Comparison of ENCODE assay signal across 15 cellular contexts in the genomic region with DNA sequence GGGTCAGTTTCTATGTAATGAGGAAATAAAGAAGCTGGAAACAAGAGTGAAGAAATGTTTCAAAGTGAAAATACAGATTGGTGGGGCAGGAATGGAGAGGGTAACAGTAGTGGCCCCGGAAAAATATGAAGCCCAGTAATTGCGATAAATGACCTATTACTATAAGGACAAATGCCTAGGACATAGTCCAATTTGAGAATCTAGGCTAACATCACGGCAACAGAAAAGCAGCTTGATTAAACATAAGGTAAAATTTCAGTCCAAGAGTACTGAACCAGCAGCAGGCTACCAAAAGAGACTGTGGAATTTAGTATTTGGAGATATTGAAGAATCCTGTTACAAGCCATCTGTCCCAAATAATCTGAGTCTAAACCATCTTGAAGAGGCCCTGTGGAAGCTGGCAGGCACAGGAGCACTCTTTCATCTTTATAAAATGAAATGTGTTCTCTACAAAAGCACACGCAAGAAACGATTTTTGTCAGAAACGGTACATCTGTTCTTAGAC. TPM values are rescaled to one million over a fixed set of nuclear protein-coding genes. Genes with fewer than 3 reads are reported as not detected.
A peak's percentile ranks its signal among the peaks of the same experiment; 100 is the strongest.
DNase-seq lines count a peak whose midpoint lies in the region; ATAC-seq and TF ChIP-seq lines count a peak whose summit lies in the region.
"Had no signal": no experiment of that assay in that cellular context is flagged by ENCODE, and none has a peak within 500 bp of the region (broad histone marks: within the 10 kb centered on the region; RNA-seq: fewer than 3 reads in every experiment).

No MANE protein-coding gene starts in this region.

- peaks cover 78 to 96% (median 89%) of the 10 kb centered on the region in 3 donors for H3K4me1 Mint-ChIP-seq in naive B cell

- H3K36me3 ChIP-seq in adrenal gland (replicated peaks in 1 of 2): no peaks in the 10 kb centered on the region
- H3K36me3 ChIP-seq: suprapubic skin had no signal

- no peak for ATAC-seq in naive B cell (ENCODE audit: low read depth in 2 of 2)
- ATAC-seq in GM18502 (IDR thresholded peaks at IDR 0.05; ENCODE audit: poor library complexity, unreplicated experiment): no peak
- ATAC-seq: gastroesophageal sphincter had no signal

- peak; percentile 67 for DNase-seq in DMS 273 treated with DMSO at 0.1 percent for 48 hours (lab: John Stamatoyannopoulos, UW)
- no peak for DNase-seq in adrenal gland
- no peak for DNase-seq in naive B cell
- DNase-seq in HPDE6-E6E7 (ENCODE audit: extremely low spot score): no peak
- no peak for DNase-seq in DMS79 treated with DMSO at 0.1 percent for 48 hours (lab: John Stamatoyannopoulos, UW)
- DNase-seq: activated gamma-delta T cell treated with Interleukin-2 at 50 U/mL for 16 hours, endodermal cell, HFFc6, NCI-H2029 had no signal

- H3K4me3 Mint-ChIP-seq in naive B cell: peak overlapping the region in 5 of 8 donors; percentile 4 to 66 (median 30)
- H3K4me3 Mint-ChIP-seq: endodermal cell, HFFc6 had no signal

- no peaks in the 10 kb centered on the region for H3K27me3 Mint-ChIP-seq in naive B cell

- no peaks in the 10 kb centered on the region for H3K9me3 Mint-ChIP-seq in naive B cell
- H3K9me3 Mint-ChIP-seq: HFFc6 had no signal

- peak overlapping the region; percentile 76 to 94 (median 87) for H3K27ac Mint-ChIP-seq in naive B cell

- TF ChIP-seq POLR2A in adrenal gland (IDR thresholded peaks at IDR 0.05): no peak

- H3K36me3 Mint-ChIP-seq in naive B cell: no peaks in the 10 kb centered on the region

- WGBS in adrenal gland, 4 donors: 44 to 53% (median 50%) methylated on average over 6 of the region's 6 CpGs

- no peak overlapping the region for H3K4me3 ChIP-seq in adrenal gland
- H3K4me3 ChIP-seq: gastroesophageal sphincter, SJSA1, suprapubic skin had no signal

- peak overlapping the region; percentile 96; the same call in 1 of the 2 replicates for H3K27ac ChIP-seq in C4-2B
- H3K27ac ChIP-seq in adrenal gland: peak overlapping the region in 4 of 5 donors; percentile 2 to 81 (median 47)
- H3K27ac ChIP-seq: parathyroid adenoma, SJSA1, suprapubic skin had no signal

- TF ChIP-seq CTCF in C4-2B (conservative IDR thresholded peaks at IDR 0.05): no peak
- TF ChIP-seq CTCF in adrenal gland (IDR thresholded peaks at IDR 0.05): no peak

- intact Hi-C loops in adrenal gland (cut with DNase I): no loop called here

- H3K9me3 ChIP-seq in adrenal gland (replicated peaks in 1 of 3): no peaks in the 10 kb centered on the region
- H3K9me3 ChIP-seq: gastroesophageal sphincter, SJSA1, suprapubic skin had no signal

- no peaks in the 10 kb centered on the region for H3K27me3 ChIP-seq in adrenal gland
- H3K27me3 ChIP-seq: gastroesophageal sphincter, SJSA1, suprapubic skin had no signal

- peaks cover 66 to 89% of the 10 kb centered on the region in 2 donors for H3K4me1 ChIP-seq in adrenal gland (replicated peaks in 1 of 2)
- H3K4me1 ChIP-seq: parathyroid adenoma had no signal

RNA-seq across cellular contexts. Expression of gene ELOVL5, which starts 49.4 kb away (rescaled TPM):
- 100 to 1,000 TPM; 103 to 632 (median 161) TPM for total RNA-seq in adrenal gland
- polyA plus RNA-seq in adrenal gland: 1,000 to 10,000 TPM in 1 of 3 donors, 10 to 100 TPM in 2; 31.4 to 1,320 (median 33.3) TPM
- 100 to 1,000 TPM; 124 to 200 (median 166) TPM for polyA plus RNA-seq in naive B cell (ENCODE audit: low read depth in 6 of 6)
